1 cellular context compared by ENCODE assay signal in the genomic region with DNA sequence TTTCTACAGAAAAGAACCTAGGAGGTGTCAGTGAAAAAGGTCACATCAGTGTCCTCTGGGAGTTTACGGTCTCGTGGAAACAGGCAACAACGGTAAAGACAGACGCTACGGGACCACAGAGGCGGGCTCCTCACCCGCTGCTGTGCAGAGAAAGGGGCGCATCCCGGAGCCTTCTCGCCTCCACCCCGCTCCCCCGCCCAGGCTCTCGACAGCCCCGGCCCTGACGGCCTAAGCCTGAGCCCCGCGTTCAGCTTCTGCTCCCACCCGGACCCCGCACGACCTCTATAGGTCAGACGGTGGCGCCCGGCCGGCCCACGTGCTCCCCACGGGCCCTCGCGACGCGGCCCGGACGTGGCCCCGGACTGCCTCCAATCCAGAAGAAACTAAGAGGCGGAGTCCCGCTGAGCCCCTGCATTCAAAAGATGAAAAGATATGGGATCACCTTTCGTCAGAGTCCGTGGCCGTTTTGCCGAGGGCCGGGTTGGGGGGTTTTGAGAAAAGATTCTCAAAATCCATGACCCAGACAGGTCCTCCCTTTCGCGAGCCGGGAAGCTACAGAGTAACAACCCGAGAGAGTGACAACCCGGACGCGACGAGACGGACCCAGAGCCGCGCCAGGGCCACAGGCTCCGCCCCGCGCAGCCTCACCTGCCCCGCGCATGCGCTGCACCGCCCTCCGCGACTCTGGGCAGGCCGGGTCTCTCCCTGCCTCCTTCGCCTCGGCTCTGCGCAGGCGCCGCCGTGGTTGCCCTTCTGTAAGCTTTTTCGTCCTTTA.
TF ChIP-seq lines count a peak whose summit lies in the region.

A gene (minus strand): TSS at position 577 of the 775 bp plus-strand sequence. CDS start 61 bp downstream, at position 516.

TF ChIP-seq in K562, 482 proteins besides CTCF, POLR2A, EP300 and RAD21 (continued from another document and continues in another):
- TF ChIP-seq PHB (CRISPR knock-in tag; IDR thresholded peaks at IDR 0.05) (no peak), LCOR (CRISPR knock-in tag; IDR thresholded peaks at IDR 0.05) (peak; percentile 87), ATF1 (CRISPR knock-in tag; IDR thresholded peaks at IDR 0.05) (no peak), ATF1 (tag; IDR thresholded peaks at IDR 0.05) (peak; percentile 86), SP1 (CRISPR knock-in tag; IDR thresholded peaks at IDR 0.05) (peak; percentile 63; the same call in 1 of the 2 replicates), MXI1 (IDR thresholded peaks at IDR 0.05; ENCODE audit: low read depth, low read length) (peak; percentile 40; the same call in 1 of the 2 replicates), TCF3 (CRISPR knock-in tag; IDR thresholded peaks at IDR 0.05) (0 out of 2 replicates have a peak, but pooled peaks have one; percentile 11), CCNT2 (IDR thresholded peaks at IDR 0.05; ENCODE audit: borderline replicate concordance, extremely low read depth, insufficient read length, low read depth, low read length) (peak; percentile 38), TGIF2 (CRISPR knock-in tag; IDR thresholded peaks at IDR 0.05) (peak; percentile 92), TOE1 (IDR thresholded peaks at IDR 0.05; ENCODE audit: borderline replicate concordance) (no peak), TOE1 (CRISPR knock-in tag; IDR thresholded peaks at IDR 0.05; ENCODE audit: borderline replicate concordance, low read depth) (0 out of 2 replicates have a peak, but pooled peaks have one; percentile 78), NCOA6 (IDR thresholded peaks at IDR 0.05) (peak; percentile 45; the same call in 1 of the 2 replicates), NELFE (IDR thresholded peaks at IDR 0.05; ENCODE audit: insufficient read depth, insufficient read length) (no peak), TEAD1 (CRISPR knock-in tag; IDR thresholded peaks at IDR 0.05) (peak; percentile 36 to 65; a peak in 1 of 4 replicates), CC2D1A (IDR thresholded peaks at IDR 0.05) (no peak), SREBF2 (CRISPR knock-in tag; IDR thresholded peaks at IDR 0.05) (no peak), LEF1 (IDR thresholded peaks at IDR 0.05) (0 out of 2 replicates have a peak, but pooled peaks have one; percentile 30), RBM15 (IDR thresholded peaks at IDR 0.05; ENCODE audit: insufficient read depth, low read length) (no peak), RBM34 (IDR thresholded peaks at IDR 0.05; ENCODE audit: borderline replicate concordance, insufficient read depth, low read length) (no peak), ASH1L (IDR thresholded peaks at IDR 0.05; ENCODE audit: borderline replicate concordance, low read depth, partially characterized antibody) (no peak), PRPF4 (IDR thresholded peaks at IDR 0.05; ENCODE audit: insufficient read depth, low read depth, low read length, poor library complexity, severe bottlenecking) (no peak), TCF7 (IDR thresholded peaks at IDR 0.05; ENCODE audit: borderline replicate concordance) (0 out of 2 replicates have a peak, but pooled peaks have one; percentile 18), FOXA3 (CRISPR knock-in tag; conservative IDR thresholded peaks at IDR 0.05 in 1 of 2, IDR thresholded peaks at IDR 0.05 in 1 of 2) (peak in 1 of 2 experiments; percentile 16; a peak in 1 of 4 replicates), GATA2 (CRISPR knock-in tag; IDR thresholded peaks at IDR 0.05) (peak; percentile 66; the same call in 1 of the 2 replicates), OTX1 (CRISPR knock-in tag; IDR thresholded peaks at IDR 0.05) (peak; percentile 32; the same call in 1 of the 2 replicates), TAF7 (tag; IDR thresholded peaks at IDR 0.05) (peak; percentile 33; the same call in 1 of the 2 replicates), FOXK1 (CRISPR knock-in tag; IDR thresholded peaks at IDR 0.05; ENCODE audit: borderline replicate concordance) (no peak)
- TF ChIP-seq, protein P1, sequence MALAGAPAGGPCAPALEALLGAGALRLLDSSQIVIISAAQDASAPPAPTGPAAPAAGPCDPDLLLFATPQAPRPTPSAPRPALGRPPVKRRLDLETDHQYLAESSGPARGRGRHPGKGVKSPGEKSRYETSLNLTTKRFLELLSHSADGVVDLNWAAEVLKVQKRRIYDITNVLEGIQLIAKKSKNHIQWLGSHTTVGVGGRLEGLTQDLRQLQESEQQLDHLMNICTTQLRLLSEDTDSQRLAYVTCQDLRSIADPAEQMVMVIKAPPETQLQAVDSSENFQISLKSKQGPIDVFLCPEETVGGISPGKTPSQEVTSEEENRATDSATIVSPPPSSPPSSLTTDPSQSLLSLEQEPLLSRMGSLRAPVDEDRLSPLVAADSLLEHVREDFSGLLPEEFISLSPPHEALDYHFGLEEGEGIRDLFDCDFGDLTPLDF (CRISPR knock-in tag; IDR thresholded peaks at IDR 0.05), result peak; percentile 63; the same call in 1 of the 2 replicates
- TF ChIP-seq, protein P2, sequence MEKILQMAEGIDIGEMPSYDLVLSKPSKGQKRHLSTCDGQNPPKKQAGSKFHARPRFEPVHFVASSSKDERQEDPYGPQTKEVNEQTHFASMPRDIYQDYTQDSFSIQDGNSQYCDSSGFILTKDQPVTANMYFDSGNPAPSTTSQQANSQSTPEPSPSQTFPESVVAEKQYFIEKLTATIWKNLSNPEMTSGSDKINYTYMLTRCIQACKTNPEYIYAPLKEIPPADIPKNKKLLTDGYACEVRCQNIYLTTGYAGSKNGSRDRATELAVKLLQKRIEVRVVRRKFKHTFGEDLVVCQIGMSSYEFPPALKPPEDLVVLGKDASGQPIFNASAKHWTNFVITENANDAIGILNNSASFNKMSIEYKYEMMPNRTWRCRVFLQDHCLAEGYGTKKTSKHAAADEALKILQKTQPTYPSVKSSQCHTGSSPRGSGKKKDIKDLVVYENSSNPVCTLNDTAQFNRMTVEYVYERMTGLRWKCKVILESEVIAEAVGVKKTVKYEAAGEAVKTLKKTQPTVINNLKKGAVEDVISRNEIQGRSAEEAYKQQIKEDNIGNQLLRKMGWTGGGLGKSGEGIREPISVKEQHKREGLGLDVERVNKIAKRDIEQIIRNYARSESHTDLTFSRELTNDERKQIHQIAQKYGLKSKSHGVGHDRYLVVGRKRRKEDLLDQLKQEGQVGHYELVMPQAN (IDR thresholded peaks at IDR 0.05; ENCODE audit: borderline replicate concordance), result peak; percentile 89; the same call in 1 of the 2 replicates
- TF ChIP-seq, protein P3, sequence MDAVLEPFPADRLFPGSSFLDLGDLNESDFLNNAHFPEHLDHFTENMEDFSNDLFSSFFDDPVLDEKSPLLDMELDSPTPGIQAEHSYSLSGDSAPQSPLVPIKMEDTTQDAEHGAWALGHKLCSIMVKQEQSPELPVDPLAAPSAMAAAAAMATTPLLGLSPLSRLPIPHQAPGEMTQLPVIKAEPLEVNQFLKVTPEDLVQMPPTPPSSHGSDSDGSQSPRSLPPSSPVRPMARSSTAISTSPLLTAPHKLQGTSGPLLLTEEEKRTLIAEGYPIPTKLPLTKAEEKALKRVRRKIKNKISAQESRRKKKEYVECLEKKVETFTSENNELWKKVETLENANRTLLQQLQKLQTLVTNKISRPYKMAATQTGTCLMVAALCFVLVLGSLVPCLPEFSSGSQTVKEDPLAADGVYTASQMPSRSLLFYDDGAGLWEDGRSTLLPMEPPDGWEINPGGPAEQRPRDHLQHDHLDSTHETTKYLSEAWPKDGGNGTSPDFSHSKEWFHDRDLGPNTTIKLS (IDR thresholded peaks at IDR 0.05; ENCODE audit: borderline replicate concordance, low read depth), result peak; percentile 35; the same call in 1 of the 2 replicates
- TF ChIP-seq, protein P4, sequence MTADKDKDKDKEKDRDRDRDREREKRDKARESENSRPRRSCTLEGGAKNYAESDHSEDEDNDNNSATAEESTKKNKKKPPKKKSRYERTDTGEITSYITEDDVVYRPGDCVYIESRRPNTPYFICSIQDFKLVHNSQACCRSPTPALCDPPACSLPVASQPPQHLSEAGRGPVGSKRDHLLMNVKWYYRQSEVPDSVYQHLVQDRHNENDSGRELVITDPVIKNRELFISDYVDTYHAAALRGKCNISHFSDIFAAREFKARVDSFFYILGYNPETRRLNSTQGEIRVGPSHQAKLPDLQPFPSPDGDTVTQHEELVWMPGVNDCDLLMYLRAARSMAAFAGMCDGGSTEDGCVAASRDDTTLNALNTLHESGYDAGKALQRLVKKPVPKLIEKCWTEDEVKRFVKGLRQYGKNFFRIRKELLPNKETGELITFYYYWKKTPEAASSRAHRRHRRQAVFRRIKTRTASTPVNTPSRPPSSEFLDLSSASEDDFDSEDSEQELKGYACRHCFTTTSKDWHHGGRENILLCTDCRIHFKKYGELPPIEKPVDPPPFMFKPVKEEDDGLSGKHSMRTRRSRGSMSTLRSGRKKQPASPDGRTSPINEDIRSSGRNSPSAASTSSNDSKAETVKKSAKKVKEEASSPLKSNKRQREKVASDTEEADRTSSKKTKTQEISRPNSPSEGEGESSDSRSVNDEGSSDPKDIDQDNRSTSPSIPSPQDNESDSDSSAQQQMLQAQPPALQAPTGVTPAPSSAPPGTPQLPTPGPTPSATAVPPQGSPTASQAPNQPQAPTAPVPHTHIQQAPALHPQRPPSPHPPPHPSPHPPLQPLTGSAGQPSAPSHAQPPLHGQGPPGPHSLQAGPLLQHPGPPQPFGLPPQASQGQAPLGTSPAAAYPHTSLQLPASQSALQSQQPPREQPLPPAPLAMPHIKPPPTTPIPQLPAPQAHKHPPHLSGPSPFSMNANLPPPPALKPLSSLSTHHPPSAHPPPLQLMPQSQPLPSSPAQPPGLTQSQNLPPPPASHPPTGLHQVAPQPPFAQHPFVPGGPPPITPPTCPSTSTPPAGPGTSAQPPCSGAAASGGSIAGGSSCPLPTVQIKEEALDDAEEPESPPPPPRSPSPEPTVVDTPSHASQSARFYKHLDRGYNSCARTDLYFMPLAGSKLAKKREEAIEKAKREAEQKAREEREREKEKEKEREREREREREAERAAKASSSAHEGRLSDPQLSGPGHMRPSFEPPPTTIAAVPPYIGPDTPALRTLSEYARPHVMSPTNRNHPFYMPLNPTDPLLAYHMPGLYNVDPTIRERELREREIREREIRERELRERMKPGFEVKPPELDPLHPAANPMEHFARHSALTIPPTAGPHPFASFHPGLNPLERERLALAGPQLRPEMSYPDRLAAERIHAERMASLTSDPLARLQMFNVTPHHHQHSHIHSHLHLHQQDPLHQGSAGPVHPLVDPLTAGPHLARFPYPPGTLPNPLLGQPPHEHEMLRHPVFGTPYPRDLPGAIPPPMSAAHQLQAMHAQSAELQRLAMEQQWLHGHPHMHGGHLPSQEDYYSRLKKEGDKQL (CRISPR knock-in tag; IDR thresholded peaks at IDR 0.05; ENCODE audit: borderline replicate concordance), result peak; percentile 88; the same call in 1 of the 2 replicates
- TF ChIP-seq, protein P5, sequence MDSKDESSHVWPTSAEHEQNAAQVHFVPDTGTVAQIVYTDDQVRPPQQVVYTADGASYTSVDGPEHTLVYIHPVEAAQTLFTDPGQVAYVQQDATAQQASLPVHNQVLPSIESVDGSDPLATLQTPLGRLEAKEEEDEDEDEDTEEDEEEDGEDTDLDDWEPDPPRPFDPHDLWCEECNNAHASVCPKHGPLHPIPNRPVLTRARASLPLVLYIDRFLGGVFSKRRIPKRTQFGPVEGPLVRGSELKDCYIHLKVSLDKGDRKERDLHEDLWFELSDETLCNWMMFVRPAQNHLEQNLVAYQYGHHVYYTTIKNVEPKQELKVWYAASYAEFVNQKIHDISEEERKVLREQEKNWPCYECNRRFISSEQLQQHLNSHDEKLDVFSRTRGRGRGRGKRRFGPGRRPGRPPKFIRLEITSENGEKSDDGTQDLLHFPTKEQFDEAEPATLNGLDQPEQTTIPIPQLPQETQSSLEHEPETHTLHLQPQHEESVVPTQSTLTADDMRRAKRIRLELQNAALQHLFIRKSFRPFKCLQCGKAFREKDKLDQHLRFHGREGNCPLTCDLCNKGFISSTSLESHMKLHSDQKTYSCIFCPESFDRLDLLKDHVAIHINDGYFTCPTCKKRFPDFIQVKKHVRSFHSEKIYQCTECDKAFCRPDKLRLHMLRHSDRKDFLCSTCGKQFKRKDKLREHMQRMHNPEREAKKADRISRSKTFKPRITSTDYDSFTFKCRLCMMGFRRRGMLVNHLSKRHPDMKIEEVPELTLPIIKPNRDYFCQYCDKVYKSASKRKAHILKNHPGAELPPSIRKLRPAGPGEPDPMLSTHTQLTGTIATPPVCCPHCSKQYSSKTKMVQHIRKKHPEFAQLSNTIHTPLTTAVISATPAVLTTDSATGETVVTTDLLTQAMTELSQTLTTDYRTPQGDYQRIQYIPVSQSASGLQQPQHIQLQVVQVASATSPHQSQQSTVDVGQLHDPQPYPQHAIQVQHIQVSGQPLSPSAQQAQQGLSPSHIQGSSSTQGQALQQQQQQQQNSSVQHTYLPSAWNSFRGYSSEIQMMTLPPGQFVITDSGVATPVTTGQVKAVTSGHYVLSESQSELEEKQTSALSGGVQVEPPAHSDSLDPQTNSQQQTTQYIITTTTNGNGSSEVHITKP (IDR thresholded peaks at IDR 0.05; ENCODE audit: partially characterized antibody), result no peak
- TF ChIP-seq, protein P6, sequence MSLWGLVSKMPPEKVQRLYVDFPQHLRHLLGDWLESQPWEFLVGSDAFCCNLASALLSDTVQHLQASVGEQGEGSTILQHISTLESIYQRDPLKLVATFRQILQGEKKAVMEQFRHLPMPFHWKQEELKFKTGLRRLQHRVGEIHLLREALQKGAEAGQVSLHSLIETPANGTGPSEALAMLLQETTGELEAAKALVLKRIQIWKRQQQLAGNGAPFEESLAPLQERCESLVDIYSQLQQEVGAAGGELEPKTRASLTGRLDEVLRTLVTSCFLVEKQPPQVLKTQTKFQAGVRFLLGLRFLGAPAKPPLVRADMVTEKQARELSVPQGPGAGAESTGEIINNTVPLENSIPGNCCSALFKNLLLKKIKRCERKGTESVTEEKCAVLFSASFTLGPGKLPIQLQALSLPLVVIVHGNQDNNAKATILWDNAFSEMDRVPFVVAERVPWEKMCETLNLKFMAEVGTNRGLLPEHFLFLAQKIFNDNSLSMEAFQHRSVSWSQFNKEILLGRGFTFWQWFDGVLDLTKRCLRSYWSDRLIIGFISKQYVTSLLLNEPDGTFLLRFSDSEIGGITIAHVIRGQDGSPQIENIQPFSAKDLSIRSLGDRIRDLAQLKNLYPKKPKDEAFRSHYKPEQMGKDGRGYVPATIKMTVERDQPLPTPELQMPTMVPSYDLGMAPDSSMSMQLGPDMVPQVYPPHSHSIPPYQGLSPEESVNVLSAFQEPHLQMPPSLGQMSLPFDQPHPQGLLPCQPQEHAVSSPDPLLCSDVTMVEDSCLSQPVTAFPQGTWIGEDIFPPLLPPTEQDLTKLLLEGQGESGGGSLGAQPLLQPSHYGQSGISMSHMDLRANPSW (CRISPR knock-in tag; IDR thresholded peaks at IDR 0.05), result 0 out of 2 replicates have a peak, but pooled peaks have one; percentile 37
- TF ChIP-seq, protein P7, sequence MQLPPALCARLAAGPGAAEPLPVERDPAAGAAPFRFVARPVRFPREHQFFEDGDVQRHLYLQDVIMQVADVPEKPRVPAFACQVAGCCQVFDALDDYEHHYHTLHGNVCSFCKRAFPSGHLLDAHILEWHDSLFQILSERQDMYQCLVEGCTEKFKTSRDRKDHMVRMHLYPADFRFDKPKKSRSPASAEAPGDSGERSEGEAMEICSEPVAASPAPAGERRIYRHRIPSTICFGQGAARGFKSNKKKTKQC (CRISPR knock-in tag; IDR thresholded peaks at IDR 0.05), result peak; percentile 78; the same call in 1 of the 2 replicates
